15 cellular contexts compared by ENCODE assay signal in the genomic region with DNA sequence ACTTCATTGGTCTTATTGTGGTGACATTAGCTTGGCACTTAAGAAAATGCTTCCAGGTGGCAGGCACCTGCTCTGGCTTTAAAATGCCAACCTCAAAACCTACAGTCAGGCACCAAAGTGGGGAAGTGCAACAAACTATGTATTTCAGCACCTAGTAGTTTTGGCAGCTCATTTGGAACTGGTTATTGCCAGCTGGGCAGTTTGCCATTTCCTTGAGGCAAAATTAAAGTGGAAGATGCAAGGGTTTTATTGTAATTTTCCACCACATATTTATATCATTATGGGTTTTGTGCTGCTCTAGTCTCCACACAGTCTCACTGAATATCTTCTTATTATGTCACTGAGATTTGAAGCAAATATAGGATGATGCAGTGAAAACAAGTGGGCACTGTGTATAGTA.
DNase-seq lines count a peak whose midpoint lies in the region; ATAC-seq and TF ChIP-seq lines count a peak whose summit lies in the region.
"Had no signal": no experiment of that assay in that cellular context is flagged by ENCODE, and none has a peak within 500 bp of the region (broad histone marks: within the 10 kb centered on the region; RNA-seq: fewer than 3 reads in every experiment).

No MANE protein-coding gene starts in this region.

- H2AK5ac ChIP-seq in mesendoderm (ENCODE audit: low read length), result no peak overlapping the region

- no peak overlapping the region for H3K56ac ChIP-seq in mesendoderm (ENCODE audit: low read length)

- H2BK15ac ChIP-seq in mesendoderm (replicated peaks; ENCODE audit: low read depth), result no peak overlapping the region

- H3K4me3 ChIP-seq in HFF-Myc (replicated peaks; ENCODE audit: low read depth, low read length) (no peak overlapping the region), mesendoderm (ENCODE audit: low read length) (no peak overlapping the region)
- H3K4me3 ChIP-seq: esophagus squamous epithelium had no signal

- H3K36me3 ChIP-seq in mesendoderm (ENCODE audit: control insufficient read depth, insufficient read depth, low read length), result no peaks in the 10 kb centered on the region
- H3K36me3 ChIP-seq: esophagus squamous epithelium had no signal

- H3K79me2 ChIP-seq in mesendoderm (ENCODE audit: control insufficient read depth, insufficient read depth, low read length), result peaks cover 4% of the 10 kb centered on the region

- no peak overlapping the region for H3K18ac ChIP-seq in mesendoderm (ENCODE audit: low read length)

- TF ChIP-seq CTCF in AG09319 (IDR thresholded peaks at IDR 0.05; ENCODE audit: low read depth, low read length) (no peak), HFF-Myc (IDR thresholded peaks at IDR 0.05; ENCODE audit: low read depth, low read length, missing control alignments) (no peak)

- H2BK120ac ChIP-seq in mesendoderm (ENCODE audit: low read depth, low read length), result no peak overlapping the region

- no peak overlapping the region for H3K9ac ChIP-seq in mesendoderm (ENCODE audit: low read length)

- no peak overlapping the region for H2BK5ac ChIP-seq in mesendoderm (ENCODE audit: low read length)

- DNase-seq in AG09319 (ENCODE audit: extremely low read depth, low read depth) (peak; percentile 36), HFF-Myc (ENCODE audit: extremely low read depth, low read depth) (peak; percentile 45), NCI-H226 (peak; percentile 42), epidermal melanocyte (ENCODE audit: insufficient read length, low spot score) (peak; percentile 32), mesendoderm (no peak), NK-92 (lab: John Stamatoyannopoulos, UW; ENCODE audit: unreplicated experiment) (no peak), HPDE6-E6E7 (ENCODE audit: extremely low spot score) (no peak)
- DNase-seq: activated gamma-delta T cell, C1 segment of cervical spinal cord, esophagus squamous epithelium, islet precursor cell, MV-4-11, retina had no signal

- H4K5ac ChIP-seq in mesendoderm (ENCODE audit: low read length), result no peak overlapping the region

- no peaks in the 10 kb centered on the region for H3K27me3 ChIP-seq in mesendoderm (ENCODE audit: insufficient read depth, low read length, poor library complexity)
- H3K27me3 ChIP-seq: esophagus squamous epithelium had no signal

- no peak overlapping the region for H3K4ac ChIP-seq in mesendoderm (ENCODE audit: low read depth, low read length)

- no peak overlapping the region for H3K27ac ChIP-seq in mesendoderm (ENCODE audit: low read depth, low read length)
- H3K27ac ChIP-seq: esophagus squamous epithelium had no signal

- H3K23ac ChIP-seq in mesendoderm (ENCODE audit: low read length), result no peak overlapping the region

- H3K4me1 ChIP-seq in mesendoderm (ENCODE audit: control insufficient read depth, low read depth, low read length), result peaks cover 5% of the 10 kb centered on the region

- no peak overlapping the region for H3K4me2 ChIP-seq in mesendoderm (ENCODE audit: low read length)

- no peak for ATAC-seq in GM18511 (IDR thresholded peaks at IDR 0.05; ENCODE audit: unreplicated experiment)
- ATAC-seq: Panc1 had no signal

- peaks cover 6% of the 10 kb centered on the region for H3K79me1 ChIP-seq in mesendoderm (ENCODE audit: low read length)

- H4K8ac ChIP-seq in mesendoderm (ENCODE audit: low read depth, low read length), result no peak overlapping the region

Comparison
In these comparisons a context has a peak if more than half of its experiments do, and no peak if none do; other contexts are left out.
1. DNase-seq: peak in AG09319 (single experiment), HFF-Myc (single experiment), NCI-H226 (single experiment) and epidermal melanocyte (single experiment); none in mesendoderm (single experiment), NK-92 (single experiment) and HPDE6-E6E7 (single experiment).